ENCODE assay signal across 16 cellular contexts in genomic region chr16:84485255-84486010, GRCh38. TPM values are rescaled to one million over a fixed set of nuclear protein-coding genes. Genes with fewer than 3 reads are reported as not detected.
DNase-seq lines count a peak whose midpoint lies in the region; ATAC-seq, FAIRE-seq and TF ChIP-seq lines count a peak whose summit lies in the region.
"Had no signal": no experiment of that assay in that cellular context is flagged by ENCODE, and none has a peak within 500 bp of the region (broad histone marks: within the 10 kb centered on the region; RNA-seq: fewer than 3 reads in every experiment).

No MANE protein-coding gene starts in this region.

- no peak overlapping the region for H3K27ac Mint-ChIP-seq in activated CD8-positive, alpha-beta memory T cell treated with anti-CD3 and anti-CD28 coated beads, Interleukin-2, amount 10 ng/mL, durations not matched to agents 7 days and 5 days
- no peak overlapping the region for H3K27ac Mint-ChIP-seq in type B pancreatic cell
- H3K27ac Mint-ChIP-seq: CD8-positive, alpha-beta memory T cell; GM23338 had no signal

- no peak overlapping the region for H2AFZ ChIP-seq in K562 (ENCODE audit: low read depth, low read length)
- H2AFZ ChIP-seq: GM23338 had no signal

- FAIRE-seq in K562 (lab: Jason Lieb, UNC) = no peak
- FAIRE-seq: GM12892 had no signal

- CTCF ChIA-PET in activated CD8-positive, alpha-beta memory T cell treated with anti-CD3 and anti-CD28 coated beads, Interleukin-2, amount 10 ng/mL, durations not matched to agents 7 days and 5 days (lab: Charles Lee) = no interaction called here
- CTCF ChIA-PET in K562 (lab: Yijun Ruan, JAX; ENCODE audit: low intra/inter-chr PET ratio) = interaction anchor here (0.6 to 1.7 kb wide), 8 partner anchors 137 to 559 kb away, joined by 3 to 15 read pairs (median 4); partner anchors contain the start of gene NECAB2

- H3K79me2 ChIP-seq in K562 (ENCODE audit: control insufficient read depth, insufficient read depth, low read length) = no peaks in the 10 kb centered on the region

- H3K27ac ChIP-seq in K562 (ENCODE audit: extremely low read depth, low read depth, low read length) = no peak overlapping the region
- no peak overlapping the region for H3K27ac ChIP-seq in lung (ENCODE audit: low read depth in 1 of 2, low read length in 1 of 2)
- H3K27ac ChIP-seq: 22Rv1; BLaER1 treated with 17β-estradiol and CSF1 and Interleukin-3, amounts not matched to agents 10 nM and 100 nM; Peyer's patch; SJCRH30 had no signal

- no peaks in the 10 kb centered on the region for H3K9me1 ChIP-seq in K562 (ENCODE audit: control insufficient read depth, insufficient read depth, low read length)

- H3K27me3 ChIP-seq in K562 (ENCODE audit: control insufficient read depth in 2 of 2, insufficient read depth in 2 of 2, low read length in 2 of 2) (no peaks in the 10 kb centered on the region), lung (ENCODE audit: control insufficient read depth, insufficient read depth) (no peaks in the 10 kb centered on the region)
- H3K27me3 ChIP-seq: BLaER1 treated with 17β-estradiol and CSF1 and Interleukin-3, amounts not matched to agents 10 nM and 100 nM; Peyer's patch; SJCRH30 had no signal

- intact Hi-C loops in K562 (cut with micrococcal nuclease) = loop anchor here (10.0 kb wide), 1 partner anchor 401 kb away; no protein-coding TSS in a partner anchor

- H3K4me3 ChIP-seq in K562 = no peak overlapping the region
- H3K4me3 ChIP-seq in lung = no peak overlapping the region
- H3K4me3 ChIP-seq: BLaER1 treated with 17β-estradiol and CSF1 and Interleukin-3, amounts not matched to agents 10 nM and 100 nM; GM23338; HAP-1; Peyer's patch; SJCRH30 had no signal

- no peaks in the 10 kb centered on the region for H3K9me3 ChIP-seq in K562 (replicated peaks; ENCODE audit: control insufficient read depth, insufficient read depth, low read depth, low read length)
- no peaks in the 10 kb centered on the region for H3K9me3 ChIP-seq in lung (ENCODE audit: control insufficient read depth in 2 of 2, insufficient read depth in 1 of 2, low read length in 1 of 2)
- H3K9me3 ChIP-seq: BLaER1 treated with 17β-estradiol and CSF1 and Interleukin-3, amounts not matched to agents 10 nM and 100 nM; HAP-1; Peyer's patch; SJCRH30 had no signal

- TF ChIP-seq RAD21 in K562 (CRISPR knock-in tag; conservative IDR thresholded peaks at IDR 0.05 in 1 of 2, IDR thresholded peaks at IDR 0.05 in 1 of 2) = no peak

- no peak for ATAC-seq in activated CD8-positive, alpha-beta memory T cell treated with anti-CD3 and anti-CD28 coated beads, Interleukin-2, amount 10 ng/mL, durations not matched to agents 7 days and 5 days
- no peak for ATAC-seq in K562
- ATAC-seq in lung (ENCODE audit: insufficient read depth, low FRiP score) = no peak

- WGBS in K562 (ENCODE audit: insufficient coverage, low coverage, missing lambda C conversion rate) = 62% methylated on average over 16 of the region's 16 CpGs
- WGBS in lung, 2 donors = 95 to 96% methylated on average over 16 of the region's 16 CpGs

- no peak overlapping the region for H3K4me2 ChIP-seq in K562 (ENCODE audit: insufficient read depth, low read length)
- H3K4me2 ChIP-seq: BLaER1 treated with 17β-estradiol and CSF1 and Interleukin-3, amounts not matched to agents 10 nM and 100 nM; GM23338 had no signal

- peak; percentile 21 for DNase-seq in activated CD8-positive, alpha-beta memory T cell treated with anti-CD3 and anti-CD28 coated beads, Interleukin-2, amount 10 ng/mL, durations not matched to agents 7 days and 5 days
- no peak for DNase-seq in activated CD8-positive, alpha-beta memory T cell treated with anti-CD3 and anti-CD28 coated beads, Interleukin-2, amount 50 U/mL, for 4 hours
- DNase-seq in K562 (ENCODE audit: extremely low read depth in 1 of 4, low spot score in 3 of 4) (no peak), lung (ENCODE audit: low spot score) (peak; percentile 20), type B pancreatic cell (ENCODE audit: extremely low spot score, unreplicated experiment) (peak; percentile 43), HuH-7 (ENCODE audit: low spot score) (no peak), SK-N-DZ (ENCODE audit: low spot score) (no peak), NCI-H146 (lab: John Stamatoyannopoulos, UW) (no peak)
- DNase-seq: CD8-positive, alpha-beta memory T cell had no signal

- peaks cover 7% of the 10 kb centered on the region; the same call in 1 of the 2 replicates for H4K20me1 ChIP-seq in K562 (replicated peaks; ENCODE audit: control insufficient read depth, insufficient read depth, low read length)

- no peaks in the 10 kb centered on the region for H3K27me3 Mint-ChIP-seq in activated CD8-positive, alpha-beta memory T cell treated with anti-CD3 and anti-CD28 coated beads, Interleukin-2, amount 10 ng/mL, durations not matched to agents 7 days and 5 days
- H3K27me3 Mint-ChIP-seq in type B pancreatic cell = no peaks in the 10 kb centered on the region
- H3K27me3 Mint-ChIP-seq: CD8-positive, alpha-beta memory T cell had no signal

- H3K4me1 ChIP-seq in K562 (replicated peaks in 1 of 2; ENCODE audit: control insufficient read depth in 2 of 2, insufficient read depth in 2 of 2, low read length in 2 of 2) (peaks cover 0 to 16% of the 10 kb centered on the region in 2 experiments; a peak in 2 of 5 replicates), lung (ENCODE audit: control insufficient read depth in 2 of 2, insufficient read depth in 2 of 2, low read length in 2 of 2) (no peaks in the 10 kb centered on the region)
- H3K4me1 ChIP-seq: HAP-1, Peyer's patch, SJCRH30 had no signal

- no peak overlapping the region for H3K4me3 Mint-ChIP-seq in activated CD8-positive, alpha-beta memory T cell treated with anti-CD3 and anti-CD28 coated beads, Interleukin-2, amount 10 ng/mL, durations not matched to agents 7 days and 5 days
- H3K4me3 Mint-ChIP-seq in type B pancreatic cell = no peak overlapping the region
- H3K4me3 Mint-ChIP-seq: CD8-positive, alpha-beta memory T cell; GM23338 had no signal

- no peaks in the 10 kb centered on the region for H3K9me3 Mint-ChIP-seq in activated CD8-positive, alpha-beta memory T cell treated with anti-CD3 and anti-CD28 coated beads, Interleukin-2, amount 10 ng/mL, durations not matched to agents 7 days and 5 days (ENCODE audit: low read depth)
- no peaks in the 10 kb centered on the region for H3K9me3 Mint-ChIP-seq in type B pancreatic cell
- H3K9me3 Mint-ChIP-seq: CD8-positive, alpha-beta memory T cell; GM23338 had no signal

- TF ChIP-seq POLR2A in K562 (conservative IDR thresholded peaks at IDR 0.05) = no peak

- H3K4me1 Mint-ChIP-seq in activated CD8-positive, alpha-beta memory T cell treated with anti-CD3 and anti-CD28 coated beads, Interleukin-2, amount 10 ng/mL, durations not matched to agents 7 days and 5 days = peaks cover 13% of the 10 kb centered on the region
- peaks cover 8% of the 10 kb centered on the region for H3K4me1 Mint-ChIP-seq in type B pancreatic cell (ENCODE audit: unreplicated experiment)
- H3K4me1 Mint-ChIP-seq: GM23338 had no signal

- H3K36me3 ChIP-seq in K562 (ENCODE audit: control insufficient read depth, insufficient read depth, low read length) (no peaks in the 10 kb centered on the region), lung (ENCODE audit: control insufficient read depth in 2 of 2, insufficient read depth in 2 of 2, low read length in 2 of 2) (peaks cover 11 to 30% of the 10 kb centered on the region in 2 donors)
- H3K36me3 ChIP-seq: HAP-1, SJCRH30 had no signal

- no peak for TF ChIP-seq CTCF in K562 (IDR thresholded peaks at IDR 0.05 in 2 of 3, conservative IDR thresholded peaks at IDR 0.05 in 1 of 3; ENCODE audit: insufficient read depth in 2 of 3, low read depth in 1 of 3, low read length in 3 of 3)
- no peak for TF ChIP-seq CTCF in lung (IDR thresholded peaks at IDR 0.05; ENCODE audit: control extremely low read depth, extremely low read depth)
- TF ChIP-seq CTCF in type B pancreatic cell (conservative IDR thresholded peaks at IDR 0.05) = no peak

- no peak for TF ChIP-seq EP300 in K562 (IDR thresholded peaks at IDR 0.05; ENCODE audit: low read length)

- no peak overlapping the region for H3K9ac ChIP-seq in K562 (ENCODE audit: insufficient read depth in 1 of 2, low read depth in 2 of 2, low read length in 2 of 2)
- H3K9ac ChIP-seq: BLaER1 treated with 17β-estradiol and CSF1 and Interleukin-3, amounts not matched to agents 10 nM and 100 nM had no signal

- peaks cover 38% of the 10 kb centered on the region for H3K36me3 Mint-ChIP-seq in activated CD8-positive, alpha-beta memory T cell treated with anti-CD3 and anti-CD28 coated beads, Interleukin-2, amount 10 ng/mL, durations not matched to agents 7 days and 5 days
- peaks cover 11% of the 10 kb centered on the region for H3K36me3 Mint-ChIP-seq in type B pancreatic cell

- in situ Hi-C loops in K562 (cut with MboI) = loop anchor here (5.0 to 10.0 kb wide), 2 partner anchors 421 to 528 kb away; no protein-coding TSS in a partner anchor

- no TSS peak for BruUV-seq in K562 (replicated peaks; lab: Mats Ljungman, UMichigan)

- POLR2A ChIA-PET in K562 (lab: Yijun Ruan, JAX) = no interaction called here

TF ChIP-seq in K562, 482 proteins besides CTCF, POLR2A, EP300 and RAD21 (continues in another document):
- peak; percentile 14 for TF ChIP-seq DACH1 (IDR thresholded peaks at IDR 0.05; ENCODE audit: partially characterized antibody)

RNA-seq across cellular contexts. Expression of gene MEAK7, which starts 19.0 kb away (rescaled TPM):
- 10 to 100 TPM; 37.9 to 73.9 TPM for total RNA-seq in activated CD8-positive, alpha-beta memory T cell treated with anti-CD3 and anti-CD28 coated beads, Interleukin-2, amount 10 ng/mL, durations not matched to agents 7 days and 5 days
- 28.0 and 31.3 TPM in 2 replicates for total RNA-seq in K562 (2011; cell fraction: chromatin; rRNA removed; ENCODE audit: low replicate concordance)
- 15.3 and 17.1 TPM in 2 replicates for total RNA-seq in K562 (2011; cell fraction: nucleolus; rRNA removed)
- total RNA-seq in K562 (2011; cell fraction: nucleoplasm; rRNA removed) = 20.8 and 27.1 TPM in 2 replicates
- total RNA-seq in K562 (2014; rRNA removed) (6.1 and 7.8 TPM in 2 replicates), K562 (2014; rRNA removed; fragmentation: Illumina TruSeq; extraction: Trizol) (5.2 and 5.6 TPM in 2 replicates), K562 (2015; rRNA removed; fragmentation: Illumina TruSeq; extraction: Trizol) (6.5 and 6.6 TPM in 2 replicates), K562 (2021) (9.8 and 10.0 TPM in 2 replicates), lung (10 to 100 TPM; 15.7 to 16.9 TPM), type B pancreatic cell (ENCODE audit: low replicate concordance) (28.5 and 30.3 TPM in 2 replicates)
- polyA plus RNA-seq in K562 (2011; rRNA removed) (13.2 and 14.5 TPM in 2 replicates), K562 (2014; fragmentation: Illumina TruSeq; extraction: Trizol) (8.7 and 8.8 TPM in 2 replicates), K562 (2014; fragmentation: Nextera tagmentation; extraction: Ambion mirVana) (1 to 10 TPM; 1.4 to 1.8 TPM), K562 (2014; rRNA removed) (6.2 and 6.3 TPM in 2 replicates), lung (1 to 10 TPM; 4.8 to 6.7 TPM)
- polyA plus RNA-seq in K562 (2011; cell fraction: cytosol; rRNA removed) = 10.5 and 17.4 TPM in 2 replicates
- polyA plus RNA-seq in K562 (2011; cell fraction: nucleus; rRNA removed) = 10.3 and 11.5 TPM in 2 replicates
- 7.7 and 9.3 TPM in 2 replicates for polyA plus RNA-seq in K562 (2012)
- 14.5 and 17.2 TPM in 2 replicates for polyA minus RNA-seq in K562 (2011; rRNA and poly(A)+ RNA removed)
- polyA minus RNA-seq in K562 (2011; cell fraction: cytosol; rRNA and poly(A)+ RNA removed) = 9.0 and 11.2 TPM in 2 replicates
- polyA minus RNA-seq in K562 (2011; cell fraction: nucleus; rRNA and poly(A)+ RNA removed) = 7.8 and 14.0 TPM in 2 replicates
- 9.3 and 9.9 TPM in 2 replicates for polyA plus RNA-seq in SK-N-DZ (2014; cell fraction: cytosol; rRNA removed)
- 6.0 and 7.8 TPM in 2 replicates for polyA plus RNA-seq in SK-N-DZ (2014; cell fraction: nucleus; rRNA removed)

Comparison
In these comparisons a context has a peak if more than half of its experiments do, and no peak if none do; other contexts are left out.
1. DNase-seq: peak in activated CD8-positive, alpha-beta memory T cell treated with anti-CD3 and anti-CD28 coated beads, Interleukin-2, amount 10 ng/mL, durations not matched to agents 7 days and 5 days (single experiment), lung (single experiment) and type B pancreatic cell (single experiment); none in activated CD8-positive, alpha-beta memory T cell treated with anti-CD3 and anti-CD28 coated beads, Interleukin-2, amount 50 U/mL, for 4 hours (single experiment), K562 (0 of 4), HuH-7 (single experiment), SK-N-DZ (single experiment) and NCI-H146 (single experiment).